ENCODE assay signal across 11 cellular contexts in genomic region chr10:62071846-62072281, GRCh38.
DNase-seq lines count a peak whose midpoint lies in the region; ATAC-seq and TF ChIP-seq lines count a peak whose summit lies in the region.
"Had no signal": no experiment of that assay in that cellular context is flagged by ENCODE, and none has a peak within 500 bp of the region (broad histone marks: within the 10 kb centered on the region; RNA-seq: fewer than 3 reads in every experiment).

No MANE protein-coding gene starts in this region.

- no peaks in the 10 kb centered on the region for H3K9me3 Mint-ChIP-seq in activated T-cell treated with anti-CD3 and anti-CD28 coated beads, Interleukin-2, amount 50 U/mL, for 4 hours
- H3K9me3 Mint-ChIP-seq in activated B cell treated with CpG ODN at 0.5 μM for 24 hours = no peaks in the 10 kb centered on the region
- H3K9me3 Mint-ChIP-seq in natural killer cell treated with Interleukin-12 subunit alpha and Interleukin-12 subunit beta and Interleukin-15 and Interleukin-18, amount 100 ng/mL, for 72 hours = peaks cover 2% of the 10 kb centered on the region

- H3K4me3 ChIP-seq in fibroblast of lung (replicated peaks in 1 of 4; ENCODE audit: control extremely low read depth in 1 of 4, insufficient read depth in 1 of 4, low read depth in 3 of 4, low read length in 4 of 4) = no peak overlapping the region
- no peak overlapping the region for H3K4me3 ChIP-seq in PC-9
- H3K4me3 ChIP-seq: skin epidermis had no signal

- H2AFZ ChIP-seq in fibroblast of lung (ENCODE audit: low read length) (no peak overlapping the region), PC-9 (no peak overlapping the region)

- intact Hi-C loops in activated B cell treated with CpG ODN at 0.5 μM for 24 hours (cut with micrococcal nuclease) (no loop called here), PC-9 (cut with micrococcal nuclease; ENCODE audit: unreplicated experiment) (no loop called here)

- H3K36me3 ChIP-seq in fibroblast of lung (ENCODE audit: control insufficient read depth, insufficient read depth, low read length) = peaks cover 33% of the 10 kb centered on the region
- peaks cover 16% of the 10 kb centered on the region; the same call in 1 of the 2 replicates for H3K36me3 ChIP-seq in PC-9 (ENCODE audit: low read depth)

- H3K27ac ChIP-seq in fibroblast of lung (ENCODE audit: insufficient read depth, low read length) (peak overlapping the region; percentile 48), PC-9 (no peak overlapping the region)

- no peak overlapping the region for H3K4me2 ChIP-seq in fibroblast of lung (ENCODE audit: extremely low read depth, insufficient read depth, low read length)
- no peak overlapping the region for H3K4me2 ChIP-seq in PC-9

- H3K4me3 Mint-ChIP-seq in activated T-cell treated with anti-CD3 and anti-CD28 coated beads, Interleukin-2, amount 50 U/mL, for 4 hours = no peak overlapping the region
- H3K4me3 Mint-ChIP-seq in activated B cell treated with CpG ODN at 0.5 μM for 24 hours = no peak overlapping the region
- H3K4me3 Mint-ChIP-seq in natural killer cell treated with Interleukin-12 subunit alpha and Interleukin-12 subunit beta and Interleukin-15 and Interleukin-18, amount 100 ng/mL, for 72 hours = no peak overlapping the region

- CTCF ChIA-PET in activated B cell treated with CpG ODN at 0.5 μM for 24 hours (lab: Charles Lee) = interaction anchor here (0.8 to 1.2 kb wide), 2 partner anchors 10 to 11 kb away, joined by 3 read pairs; no protein-coding TSS in a partner anchor
- CTCF ChIA-PET in PC-9 (lab: Charles Lee) = no interaction called here

- H3K27me3 Mint-ChIP-seq in activated T-cell treated with anti-CD3 and anti-CD28 coated beads, Interleukin-2, amount 50 U/mL, for 4 hours (ENCODE audit: low read depth) = no peaks in the 10 kb centered on the region
- H3K27me3 Mint-ChIP-seq in activated B cell treated with CpG ODN at 0.5 μM for 24 hours = no peaks in the 10 kb centered on the region
- H3K27me3 Mint-ChIP-seq in natural killer cell treated with Interleukin-12 subunit alpha and Interleukin-12 subunit beta and Interleukin-15 and Interleukin-18, amount 100 ng/mL, for 72 hours = no peaks in the 10 kb centered on the region

- peaks cover 77% of the 10 kb centered on the region for H3K36me3 Mint-ChIP-seq in activated T-cell treated with anti-CD3 and anti-CD28 coated beads, Interleukin-2, amount 50 U/mL, for 4 hours (ENCODE audit: insufficient read depth)
- H3K36me3 Mint-ChIP-seq in activated B cell treated with CpG ODN at 0.5 μM for 24 hours (ENCODE audit: low read depth) = peaks cover 89% of the 10 kb centered on the region
- H3K36me3 Mint-ChIP-seq in natural killer cell treated with Interleukin-12 subunit alpha and Interleukin-12 subunit beta and Interleukin-15 and Interleukin-18, amount 100 ng/mL, for 72 hours = peaks cover 38% of the 10 kb centered on the region

- no peak for DNase-seq in activated T-cell treated with anti-CD3 and anti-CD28 coated beads, Interleukin-2, amount 50 U/mL, for 4 hours
- no peak for DNase-seq in activated T-cell treated with anti-CD3 and anti-CD28 coated beads, Interleukin-2, amount 50 U/mL, for 48 hours
- DNase-seq in activated B cell treated with CpG ODN at 0.5 μM for 24 hours (no peak), fibroblast of lung (ENCODE audit: low read depth in 2 of 2) (peak in 1 of 2 donors; percentile 81), stromal cell of bone marrow (ENCODE audit: low read depth) (peak; percentile 69), PC-9 (no peak)
- DNase-seq in activated effector memory CD4-positive, alpha-beta T cell treated with Interleukin-2 at 50 U/mL for 16 hours = no peak
- DNase-seq in natural killer cell treated with Interleukin-12 subunit alpha and Interleukin-12 subunit beta and Interleukin-15 and Interleukin-18, amount 100 ng/mL, for 72 hours (ENCODE audit: low spot score) = no peak
- DNase-seq: NCI-H1105, NCI-H526 had no signal

- no peaks in the 10 kb centered on the region for H3K9me2 ChIP-seq in PC-9 (ENCODE audit: insufficient read depth)

- H3K4me1 Mint-ChIP-seq in activated T-cell treated with anti-CD3 and anti-CD28 coated beads, Interleukin-2, amount 50 U/mL, for 4 hours (ENCODE audit: low read depth) = peaks cover 66% of the 10 kb centered on the region
- peaks cover 47% of the 10 kb centered on the region for H3K4me1 Mint-ChIP-seq in activated B cell treated with CpG ODN at 0.5 μM for 24 hours
- H3K4me1 Mint-ChIP-seq in natural killer cell treated with Interleukin-12 subunit alpha and Interleukin-12 subunit beta and Interleukin-15 and Interleukin-18, amount 100 ng/mL, for 72 hours (ENCODE audit: low read depth in 2 of 2) = peaks cover 9 to 30% of the 10 kb centered on the region in 2 donors

- no peak for TF ChIP-seq CTCF in activated B cell treated with CpG ODN at 0.5 μM for 24 hours (IDR thresholded peaks at IDR 0.05)
- no peak for TF ChIP-seq CTCF in fibroblast of lung (conservative IDR thresholded peaks at IDR 0.05 in 1 of 2, IDR thresholded peaks at IDR 0.05 in 1 of 2; ENCODE audit: low read depth in 1 of 2, low read length in 2 of 2)
- no peak for TF ChIP-seq CTCF in PC-9 (conservative IDR thresholded peaks at IDR 0.05)

- H3K27ac Mint-ChIP-seq in activated B cell treated with CpG ODN at 0.5 μM for 24 hours = peak overlapping the region; percentile 41
- peak overlapping the region in 1 of 2 donors; percentile 85 for H3K27ac Mint-ChIP-seq in natural killer cell treated with Interleukin-12 subunit alpha and Interleukin-12 subunit beta and Interleukin-15 and Interleukin-18, amount 100 ng/mL, for 72 hours

- POLR2A ChIA-PET in activated B cell treated with CpG ODN at 0.5 μM for 24 hours (lab: Charles Lee) = interaction anchor here (1.0 to 1.3 kb wide), 3 partner anchors 8 to 26 kb away, joined by 3 to 4 read pairs (median 4); no protein-coding TSS in a partner anchor
- POLR2A ChIA-PET in PC-9 (lab: Charles Lee; ENCODE audit: unreplicated experiment) = no interaction called here

- peaks cover 14% of the 10 kb centered on the region; the same call in 1 of the 2 replicates for H3F3A ChIP-seq in PC-9 (ENCODE audit: insufficient read depth, low read depth)

- peak; percentile 30 to 47 for ATAC-seq in activated T-cell treated with anti-CD3 and anti-CD28 coated beads, Interleukin-2, amount 50 U/mL, for 4 hours
- ATAC-seq in activated B cell treated with CpG ODN at 0.5 μM for 24 hours (ENCODE audit: low read depth) = no peak
- ATAC-seq in natural killer cell treated with Interleukin-12 subunit alpha and Interleukin-12 subunit beta and Interleukin-15 and Interleukin-18, amount 100 ng/mL, for 72 hours = no peak

- BruUV-seq in PC-9 (replicated peaks; lab: Mats Ljungman, UMichigan) = no TSS peak

- H3K9ac ChIP-seq in fibroblast of lung (ENCODE audit: insufficient read depth, low read length) = no peak overlapping the region

- H3K27me3 ChIP-seq in fibroblast of lung (ENCODE audit: control insufficient read depth, insufficient read depth, low read length) (no peaks in the 10 kb centered on the region), PC-9 (ENCODE audit: insufficient read depth, low read depth) (no peaks in the 10 kb centered on the region)

- H3K9me3 ChIP-seq in fibroblast of lung (ENCODE audit: control insufficient read depth, insufficient read depth, low read depth, low read length) (no peaks in the 10 kb centered on the region), PC-9 (ENCODE audit: insufficient read depth, low read depth) (no peaks in the 10 kb centered on the region)

- peaks cover 70% of the 10 kb centered on the region for H3K79me2 ChIP-seq in fibroblast of lung (ENCODE audit: control insufficient read depth, insufficient read depth, low read length)
- no peaks in the 10 kb centered on the region for H3K79me2 ChIP-seq in PC-9 (ENCODE audit: low read depth)

- H3K4me1 ChIP-seq in fibroblast of lung (ENCODE audit: control insufficient read depth, extremely low read depth, insufficient read depth, low read length) = peaks cover 36% of the 10 kb centered on the region
- peaks cover 28% of the 10 kb centered on the region for H3K4me1 ChIP-seq in PC-9 (replicated peaks; ENCODE audit: insufficient read depth)

- no peaks in the 10 kb centered on the region for H4K20me1 ChIP-seq in fibroblast of lung (ENCODE audit: control insufficient read depth, extremely low read depth, insufficient read depth, low read length)
- H4K20me1 ChIP-seq in PC-9 (ENCODE audit: insufficient read depth) = no peaks in the 10 kb centered on the region

Comparison
In these comparisons a context has a peak if more than half of its experiments do, and no peak if none do; other contexts are left out.
1. ATAC-seq: peak in activated T-cell treated with anti-CD3 and anti-CD28 coated beads, Interleukin-2, amount 50 U/mL, for 4 hours (2 of 2); none in activated B cell treated with CpG ODN at 0.5 μM for 24 hours (single experiment) and natural killer cell treated with Interleukin-12 subunit alpha and Interleukin-12 subunit beta and Interleukin-15 and Interleukin-18, amount 100 ng/mL, for 72 hours (0 of 2).